In the genomic region with DNA sequence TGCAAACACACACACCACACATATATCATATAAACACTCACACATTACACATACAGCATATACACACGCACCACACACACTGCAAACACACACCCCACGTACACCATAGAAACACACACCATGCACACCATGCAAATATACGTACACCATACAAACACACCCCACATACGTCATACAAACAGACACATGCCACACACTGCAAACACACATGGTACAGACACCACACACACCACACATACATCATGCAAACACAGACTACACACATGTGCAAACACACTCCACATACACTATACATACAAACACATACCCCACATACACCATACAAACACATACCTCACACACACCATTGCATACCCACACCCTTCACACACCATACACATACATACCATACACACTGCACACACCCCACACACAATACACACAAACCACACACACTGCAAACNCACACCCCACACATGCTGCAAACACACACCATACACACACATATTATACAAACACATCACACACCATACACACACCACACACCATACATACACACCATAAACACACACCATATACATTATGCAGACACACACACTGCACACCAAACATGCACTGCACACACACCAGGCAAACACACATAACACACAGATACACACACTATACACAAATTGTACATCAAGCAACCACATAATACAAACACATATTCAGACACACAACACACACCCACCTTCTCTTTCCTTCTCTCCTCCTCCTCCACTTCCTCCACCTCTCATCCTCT, we compare ENCODE assay signal across 25 cellular contexts.
DNase-seq lines count a peak whose midpoint lies in the region; ATAC-seq, FAIRE-seq and TF ChIP-seq lines count a peak whose summit lies in the region.
"Had no signal": no experiment of that assay in that cellular context is flagged by ENCODE, and none has a peak within 500 bp of the region (broad histone marks: within the 10 kb centered on the region; RNA-seq: fewer than 3 reads in every experiment).

No MANE protein-coding gene starts in this region.

- H3K9me3 ChIP-seq in HepG2 (ENCODE audit: low read length) (no peaks in the 10 kb centered on the region), right lobe of liver (no peaks in the 10 kb centered on the region), H1 (ENCODE audit: insufficient read depth in 2 of 2, low read depth in 1 of 2, low read length in 1 of 2) (no peaks in the 10 kb centered on the region), trophoblast cell (ENCODE audit: insufficient read depth, low read depth, low read length) (peaks cover 6% of the 10 kb centered on the region)
- H3K9me3 ChIP-seq: A549, BE2C had no signal

- no peak overlapping the region for H4K12ac ChIP-seq in trophoblast cell (ENCODE audit: low read depth, low read length)

- FAIRE-seq in HepG2 (lab: Jason Lieb, UNC) = no peak
- no peak for FAIRE-seq in H1 (lab: Jason Lieb, UNC)
- FAIRE-seq: A549, D721Med, GM12891, GM18507 had no signal

- POLR2A ChIA-PET in HepG2 (lab: Yijun Ruan, JAX) (no interaction called here), H1 (lab: Charles Lee; ENCODE audit: partially characterized antibody) (no interaction called here)

- H3K9ac ChIP-seq in HepG2 (ENCODE audit: insufficient read depth, low read depth, low read length) = no peak overlapping the region
- H3K9ac ChIP-seq in H1 (replicated peaks in 1 of 4; ENCODE audit: extremely low read depth in 1 of 4, low read depth in 3 of 4, low read length in 3 of 4) = no peak overlapping the region
- no peak overlapping the region for H3K9ac ChIP-seq in trophoblast cell (ENCODE audit: low read length)
- H3K9ac ChIP-seq: BLaER1 treated with 17β-estradiol and CSF1 and Interleukin-3, amounts not matched to agents 10 nM and 100 nM; GM23248 had no signal

- H3K18ac ChIP-seq in H1 (ENCODE audit: extremely low read depth, low read length) = no peak overlapping the region
- no peak overlapping the region for H3K18ac ChIP-seq in trophoblast cell (ENCODE audit: low read length)

- H3K4ac ChIP-seq in H1 (replicated peaks; ENCODE audit: insufficient read length, low read depth, low read length) = peak overlapping the region; percentile 72
- no peak overlapping the region for H3K4ac ChIP-seq in trophoblast cell (ENCODE audit: low read depth, low read length)

- H3K4me3 ChIP-seq in HepG2 (replicated peaks in 1 of 3; ENCODE audit: insufficient read depth in 1 of 3, low read depth in 2 of 3, low read length in 3 of 3) (no peak overlapping the region), right lobe of liver (no peak overlapping the region), H1 (ENCODE audit: extremely low read depth in 1 of 4, insufficient read depth in 2 of 4, low read depth in 3 of 4, low read length in 4 of 4) (no peak overlapping the region), trophoblast cell (ENCODE audit: low read depth, low read length) (no peak overlapping the region)
- H3K4me3 ChIP-seq: A549; BLaER1 treated with 17β-estradiol and CSF1 and Interleukin-3, amounts not matched to agents 10 nM and 100 nM; GM23248 had no signal

- H3K23me2 ChIP-seq in H1 (ENCODE audit: low read depth, low read length) = peaks cover 10% of the 10 kb centered on the region; the same call in 1 of the 2 replicates

- H2BK20ac ChIP-seq in H1 (ENCODE audit: low read length) = 0 out of 2 replicates have a peak overlapping the region, but pooled peaks have one; percentile 32

- H3K4me2 ChIP-seq in HepG2 (ENCODE audit: low read depth, low read length) = no peak overlapping the region
- no peak overlapping the region for H3K4me2 ChIP-seq in H1 (ENCODE audit: insufficient read depth in 1 of 2, low read depth in 2 of 2, low read length in 2 of 2)
- H3K4me2 ChIP-seq in trophoblast cell (ENCODE audit: low read length) = no peak overlapping the region
- H3K4me2 ChIP-seq: A549; BLaER1 treated with 17β-estradiol and CSF1 and Interleukin-3, amounts not matched to agents 10 nM and 100 nM had no signal

- H3K27me3 ChIP-seq in HepG2 (ENCODE audit: control insufficient read depth in 1 of 2, insufficient read depth in 2 of 2, low read length in 2 of 2) = no peaks in the 10 kb centered on the region; a peak in 1 of 5 replicates
- no peaks in the 10 kb centered on the region for H3K27me3 ChIP-seq in right lobe of liver
- H3K27me3 ChIP-seq in H1 (replicated peaks in 1 of 4; ENCODE audit: control insufficient read depth in 3 of 4, extremely low read depth in 1 of 4, insufficient read depth in 3 of 4, low read length in 3 of 4) = no peaks in the 10 kb centered on the region
- no peaks in the 10 kb centered on the region for H3K27me3 ChIP-seq in trophoblast cell (ENCODE audit: insufficient read depth, low read length)
- H3K27me3 ChIP-seq: BE2C; BLaER1 treated with 17β-estradiol and CSF1 and Interleukin-3, amounts not matched to agents 10 nM and 100 nM had no signal

- intact Hi-C loops in HepG2 (cut with micrococcal nuclease; ENCODE audit: unreplicated experiment) (no loop called here), right lobe of liver (cut with DNase I) (no loop called here)

- H3K79me1 ChIP-seq in H1 (ENCODE audit: low read depth, low read length) (no peaks in the 10 kb centered on the region), trophoblast cell (ENCODE audit: low read length) (peaks cover 2% of the 10 kb centered on the region)

- H2BK5ac ChIP-seq in H1 (ENCODE audit: low read depth, low read length) = no peak overlapping the region; the same call in 1 of the 2 replicates
- H2BK5ac ChIP-seq in trophoblast cell (ENCODE audit: low read depth, low read length, poor library complexity) = no peak overlapping the region

- H3K56ac ChIP-seq in H1 (replicated peaks; ENCODE audit: insufficient read length, low read depth, low read length) = peak overlapping the region; percentile 84

- H3K23ac ChIP-seq in H1 (ENCODE audit: insufficient read length) (no peak overlapping the region), trophoblast cell (ENCODE audit: low read length) (peak overlapping the region; percentile 52)

- BruUV-seq in HepG2 (replicated peaks; lab: Mats Ljungman, UMichigan) = no TSS peak

- TF ChIP-seq EP300 in HepG2 (IDR thresholded peaks at IDR 0.05; ENCODE audit: low read depth in 2 of 2, low read length in 2 of 2) (no peak), HepG2 (CRISPR knock-in tag; IDR thresholded peaks at IDR 0.05; ENCODE audit: borderline replicate concordance) (no peak), H1 (IDR thresholded peaks at IDR 0.05; ENCODE audit: borderline replicate concordance in 1 of 2, low read depth in 2 of 2, low read length in 2 of 2) (no peak)

- no peak for TF ChIP-seq RAD21 in HepG2 (CRISPR knock-in tag; IDR thresholded peaks at IDR 0.05)
- TF ChIP-seq RAD21 in H1 (IDR thresholded peaks at IDR 0.05 in 1 of 2, conservative IDR thresholded peaks at IDR 0.05 in 1 of 2; ENCODE audit: low read depth in 2 of 2, low read length in 2 of 2) = no peak

- no peak overlapping the region for H3K27ac ChIP-seq in HepG2 (ENCODE audit: extremely low read length, insufficient read depth, low read length)
- H3K27ac ChIP-seq in right lobe of liver = no peak overlapping the region
- H3K27ac ChIP-seq in H1 (ENCODE audit: low read depth, low read length) = no peak overlapping the region
- H3K27ac ChIP-seq in trophoblast cell (ENCODE audit: low read depth, low read length) = no peak overlapping the region
- H3K27ac ChIP-seq: A549; BLaER1 treated with 17β-estradiol and CSF1 and Interleukin-3, amounts not matched to agents 10 nM and 100 nM; GM23248 had no signal

- no peak overlapping the region for H2BK15ac ChIP-seq in H1 (ENCODE audit: low read length)

- H2BK120ac ChIP-seq in H1 (replicated peaks; ENCODE audit: low read depth, low read length) (no peak overlapping the region), trophoblast cell (ENCODE audit: insufficient read depth, low read length, poor library complexity) (no peak overlapping the region)

- no peak overlapping the region for H2AFZ ChIP-seq in HepG2 (ENCODE audit: low read length)
- H2AFZ ChIP-seq in H1 (ENCODE audit: low read length) = no peak overlapping the region
- no peak overlapping the region for H2AFZ ChIP-seq in trophoblast cell (ENCODE audit: insufficient read depth, low read length, poor library complexity)
- H2AFZ ChIP-seq: GM23248 had no signal

- in situ Hi-C loops in HepG2 (cut with HindIII; ENCODE audit: extremely low pct_ligation_motif_present, low pct_unique_long_range_greater_than_20kb) = no loop called here

- H4K5ac ChIP-seq in H1 (ENCODE audit: insufficient read length, low read depth, low read length) = no peak overlapping the region

- H3K14ac ChIP-seq in H1 (ENCODE audit: insufficient read length) (no peak overlapping the region), trophoblast cell (ENCODE audit: low read length) (no peak overlapping the region)

- H4K20me1 ChIP-seq in HepG2 (ENCODE audit: insufficient read depth, low read length) (no peaks in the 10 kb centered on the region), H1 (replicated peaks in 1 of 2; ENCODE audit: control insufficient read depth in 1 of 2, insufficient read depth in 2 of 2, low read length in 2 of 2) (peaks cover 0 to 8% of the 10 kb centered on the region in 2 experiments)

- H2BK12ac ChIP-seq in H1 (ENCODE audit: low read depth, low read length) (no peak overlapping the region), trophoblast cell (ENCODE audit: low read length) (no peak overlapping the region)

- TF ChIP-seq POLR2A in HepG2 (IDR thresholded peaks at IDR 0.05; ENCODE audit: insufficient read depth in 1 of 2, low read depth in 2 of 2, low read length in 2 of 2) (no peak), right lobe of liver (IDR thresholded peaks at IDR 0.05) (no peak), H1 (IDR thresholded peaks at IDR 0.05; ENCODE audit: control extremely low read depth in 1 of 2, low read depth in 2 of 2, low read length in 2 of 2) (no peak)

- CTCF ChIA-PET in HepG2 (lab: Yijun Ruan, JAX; ENCODE audit: low intra/inter-chr PET ratio, low total read pairs) = no interaction called here
- CTCF ChIA-PET in H1 (lab: Charles Lee; ENCODE audit: partially characterized antibody) = no interaction called here

- H3K36me3 ChIP-seq in HepG2 (replicated peaks in 1 of 2; ENCODE audit: control insufficient read depth in 1 of 2, insufficient read depth in 2 of 2, low read length in 2 of 2) = no peaks in the 10 kb centered on the region
- H3K36me3 ChIP-seq in right lobe of liver = no peaks in the 10 kb centered on the region
- H3K36me3 ChIP-seq in H1 (ENCODE audit: control insufficient read depth in 2 of 4, insufficient read depth in 4 of 4, low read length in 3 of 4) = no peaks in the 10 kb centered on the region
- H3K36me3 ChIP-seq in trophoblast cell (ENCODE audit: control insufficient read depth in 1 of 2, insufficient read depth in 2 of 2, low read length in 2 of 2) = no peaks in the 10 kb centered on the region
- H3K36me3 ChIP-seq: BE2C had no signal

- DNase-seq in HepG2 (ENCODE audit: low spot score) = no peak
- DNase-seq in right lobe of liver = no peak
- no peak for DNase-seq in H1 (ENCODE audit: low read depth in 1 of 2, low spot score in 2 of 2)
- no peak for DNase-seq in trophoblast cell
- no peak for DNase-seq in activated CD4-positive, alpha-beta T cell treated with anti-CD3 and anti-CD28 coated beads for 4 hours
- no peak for DNase-seq in COLO829 (ENCODE audit: low spot score)
- DNase-seq: 8988T; ACHN; AML-193; BE2C; CD4-positive, alpha-beta memory T cell; DMS 273 treated with DMSO at 0.1 percent for 48 hours; DMS79; EL; GDM1; GM23248; H9; HFFc6 had no signal

- ATAC-seq in HepG2 (no peak), right lobe of liver (no peak), GM18511 (IDR thresholded peaks at IDR 0.05; ENCODE audit: unreplicated experiment) (no peak)
- ATAC-seq: HCT116 had no signal

- H4K91ac ChIP-seq in H1 (replicated peaks; ENCODE audit: insufficient read length, low read length) (no peak overlapping the region), trophoblast cell (ENCODE audit: low read depth, low read length) (no peak overlapping the region)

- 31% methylated on average over 4 of the region's 4 CpGs for WGBS in HepG2 (ENCODE audit: low lambda C conversion rate)
- 63% methylated on average over 3 of the region's 4 CpGs for WGBS in right lobe of liver (ENCODE audit: insufficient coverage, low coverage, low lambda C conversion rate, missing lambda C conversion rate)
- 94 to 100% methylated on average over 1 to 4 of the region's 4 CpGs for WGBS in H1 (ENCODE audit: extremely low coverage in 1 of 2, insufficient coverage in 1 of 2, insufficient read length in 1 of 2, insufficient replicate concordance in 2 of 2, low coverage in 1 of 2, low lambda C conversion rate in 2 of 2, missing lambda C conversion rate in 1 of 2), 2 experiments
- 100% methylated on average over 4 of the region's 4 CpGs for WGBS in trophoblast cell (ENCODE audit: extremely low coverage, insufficient coverage, insufficient read length)

- TF ChIP-seq CTCF in HepG2 (CRISPR knock-in tag; IDR thresholded peaks at IDR 0.05) (no peak), right lobe of liver (IDR thresholded peaks at IDR 0.05) (no peak), H1 (IDR thresholded peaks at IDR 0.05; ENCODE audit: control extremely low read depth in 1 of 3, insufficient read depth in 1 of 3, low read depth in 1 of 3, low read length in 3 of 3) (no peak)

- H4K8ac ChIP-seq in H1 (ENCODE audit: extremely low read depth, insufficient read depth, low read length) (no peak overlapping the region), trophoblast cell (ENCODE audit: low read depth, low read length) (no peak overlapping the region)

- no peaks in the 10 kb centered on the region for H3K79me2 ChIP-seq in HepG2 (ENCODE audit: insufficient read depth, low read length)
- no peaks in the 10 kb centered on the region for H3K79me2 ChIP-seq in H1 (ENCODE audit: control insufficient read depth in 1 of 2, insufficient read depth in 2 of 2, low read length in 2 of 2)
- H3K79me2 ChIP-seq in trophoblast cell (ENCODE audit: control insufficient read depth, insufficient read depth, low read length, poor library complexity) = no peaks in the 10 kb centered on the region

- no peaks in the 10 kb centered on the region for H3K4me1 ChIP-seq in HepG2 (ENCODE audit: insufficient read depth, low read length)
- H3K4me1 ChIP-seq in right lobe of liver = no peaks in the 10 kb centered on the region
- H3K4me1 ChIP-seq in H1 (replicated peaks in 1 of 4; ENCODE audit: control insufficient read depth in 3 of 4, insufficient read depth in 4 of 4, low read length in 3 of 4) = no peaks in the 10 kb centered on the region
- no peaks in the 10 kb centered on the region for H3K4me1 ChIP-seq in trophoblast cell (ENCODE audit: control insufficient read depth in 1 of 2, insufficient read depth in 2 of 2, low read length in 2 of 2)
- H3K4me1 ChIP-seq: A549, BE2C had no signal

- H2AK5ac ChIP-seq in H1 (ENCODE audit: low read depth, low read length) = peak overlapping the region; percentile 90; the same call in 1 of the 2 replicates
- no peak overlapping the region for H2AK5ac ChIP-seq in trophoblast cell (ENCODE audit: low read length)
